ENCODE assay signal across 9 cellular contexts in genomic region chr20:58192567-58192966, GRCh38. TPM values are rescaled to one million over a fixed set of nuclear protein-coding genes. Genes with fewer than 3 reads are reported as not detected.
A peak's percentile ranks its signal among the peaks of the same experiment; 100 is the strongest.
DNase-seq lines count a peak whose midpoint lies in the region; ATAC-seq and TF ChIP-seq lines count a peak whose summit lies in the region.
"Had no signal": no experiment of that assay in that cellular context is flagged by ENCODE, and none has a peak within 500 bp of the region (broad histone marks: within the 10 kb centered on the region; RNA-seq: fewer than 3 reads in every experiment).

No MANE protein-coding gene starts in this region.

- no peak overlapping the region for H3K27ac Mint-ChIP-seq in type B pancreatic cell

- intact Hi-C loops in heart left ventricle (cut with DNase I) = no loop called here
- intact Hi-C loops in cardiac septum (cut with DNase I) = no loop called here
- intact Hi-C loops in prostate gland (cut with DNase I) = no loop called here

- TF ChIP-seq CTCF in heart left ventricle (IDR thresholded peaks at IDR 0.05) (peak; percentile 28 to 58 (median 48)), hepatocyte (IDR thresholded peaks at IDR 0.05; ENCODE audit: poor library complexity) (peak; percentile 36), type B pancreatic cell (conservative IDR thresholded peaks at IDR 0.05) (peak; percentile 70), prostate gland (IDR thresholded peaks at IDR 0.05) (peak in 1 of 4 experiments; percentile 8)

- no peak for ATAC-seq in heart left ventricle
- no peak for ATAC-seq in HG03097 (IDR thresholded peaks at IDR 0.05; ENCODE audit: low FRiP score, unreplicated experiment)

- H3K4me1 ChIP-seq in heart left ventricle (no peaks in the 10 kb centered on the region), hepatocyte (ENCODE audit: insufficient read depth) (no peaks in the 10 kb centered on the region), prostate gland (replicated peaks) (no peaks in the 10 kb centered on the region)

- no peaks in the 10 kb centered on the region for H3K9me2 ChIP-seq in hepatocyte (replicated peaks; ENCODE audit: insufficient read depth)

- H3K27ac ChIP-seq in heart left ventricle (no peak overlapping the region), hepatocyte (no peak overlapping the region), prostate gland (no peak overlapping the region)

- H2AFZ ChIP-seq in hepatocyte = no peak overlapping the region

- peaks cover 16% of the 10 kb centered on the region for H3K27me3 Mint-ChIP-seq in type B pancreatic cell

- H3K36me3 ChIP-seq in heart left ventricle (no peaks in the 10 kb centered on the region), hepatocyte (replicated peaks; ENCODE audit: insufficient read depth, low read depth) (no peaks in the 10 kb centered on the region), prostate gland (no peaks in the 10 kb centered on the region)

- DNase-seq in heart left ventricle (no peak), cardiac septum (ENCODE audit: low spot score) (no peak), hepatocyte (ENCODE audit: low spot score) (no peak), type B pancreatic cell (ENCODE audit: extremely low spot score, unreplicated experiment) (no peak), NCI-H1694 (lab: John Stamatoyannopoulos, UW) (no peak), prostate gland (ENCODE audit: low spot score) (no peak)
- peak in 2 of 3 experiments; percentile 22 to 24 for DNase-seq in activated CD8-positive, alpha-beta memory T cell treated with anti-CD3 and anti-CD28 coated beads for 48 hours (ENCODE audit: low read depth in 2 of 3, low spot score in 2 of 3)

- H3K9me3 ChIP-seq in heart left ventricle (peaks cover 0 to 5% (median 0%) of the 10 kb centered on the region in 12 donors), hepatocyte (ENCODE audit: low read depth) (no peaks in the 10 kb centered on the region), prostate gland (no peaks in the 10 kb centered on the region)

- H3K4me3 ChIP-seq in heart left ventricle (no peak overlapping the region), hepatocyte (no peak overlapping the region), prostate gland (no peak overlapping the region)

- no peaks in the 10 kb centered on the region for H3K79me2 ChIP-seq in hepatocyte

- WGBS in heart left ventricle, 4 donors = 38 to 49% (median 42%) methylated on average over 4 to 5 of the region's 5 CpGs
- WGBS in hepatocyte (ENCODE audit: low lambda C conversion rate, missing lambda C conversion rate) = 58% methylated on average over 5 of the region's 5 CpGs
- WGBS in prostate gland = 58% methylated on average over 5 of the region's 5 CpGs

- no peak overlapping the region for H3K4me2 ChIP-seq in hepatocyte

- H4K20me1 ChIP-seq in hepatocyte (ENCODE audit: insufficient read depth, poor library complexity, severe bottlenecking) = no peaks in the 10 kb centered on the region

- TF ChIP-seq POLR2A in heart left ventricle (IDR thresholded peaks at IDR 0.05) = no peak
- TF ChIP-seq POLR2A in prostate gland (IDR thresholded peaks at IDR 0.05) = no peak

- no peaks in the 10 kb centered on the region for H3K4me1 Mint-ChIP-seq in type B pancreatic cell (ENCODE audit: unreplicated experiment)

- no peaks in the 10 kb centered on the region for H3K36me3 Mint-ChIP-seq in type B pancreatic cell

- H3K27me3 ChIP-seq in heart left ventricle = peaks cover 0 to 10% (median 0%) of the 10 kb centered on the region in 9 donors
- peaks cover 3% of the 10 kb centered on the region for H3K27me3 ChIP-seq in hepatocyte
- no peaks in the 10 kb centered on the region for H3K27me3 ChIP-seq in prostate gland (replicated peaks; ENCODE audit: insufficient read depth)

- peaks cover 4% of the 10 kb centered on the region for H3K9me3 Mint-ChIP-seq in type B pancreatic cell

- no peak overlapping the region for H3K4me3 Mint-ChIP-seq in type B pancreatic cell

RNA-seq across cellular contexts. Expression of gene ANKRD60, which starts 35.9 kb away (rescaled TPM):
- total RNA-seq in heart left ventricle (not detected), cardiac septum (not detected), hepatocyte (not detected in 2 replicates), type B pancreatic cell (ENCODE audit: low replicate concordance) (not detected in 2 replicates), prostate gland (under 1 TPM in 1 of 2 donors, not detected in 1; 0.80 TPM)
- polyA plus RNA-seq in heart left ventricle (not detected), hepatocyte (not detected in 2 replicates)
- total RNA-seq: NCI-H460 had no signal

Comparison
In these comparisons a context has a peak if more than half of its experiments do, and no peak if none do; other contexts are left out.
1. DNase-seq: peak in activated CD8-positive, alpha-beta memory T cell treated with anti-CD3 and anti-CD28 coated beads for 48 hours (2 of 3); none in heart left ventricle (0 of 5), cardiac septum (single experiment), hepatocyte (single experiment), type B pancreatic cell (single experiment), NCI-H1694 (single experiment) and prostate gland (single experiment).